Comparison of ENCODE assay signal across 1 cellular context in the genomic region with DNA sequence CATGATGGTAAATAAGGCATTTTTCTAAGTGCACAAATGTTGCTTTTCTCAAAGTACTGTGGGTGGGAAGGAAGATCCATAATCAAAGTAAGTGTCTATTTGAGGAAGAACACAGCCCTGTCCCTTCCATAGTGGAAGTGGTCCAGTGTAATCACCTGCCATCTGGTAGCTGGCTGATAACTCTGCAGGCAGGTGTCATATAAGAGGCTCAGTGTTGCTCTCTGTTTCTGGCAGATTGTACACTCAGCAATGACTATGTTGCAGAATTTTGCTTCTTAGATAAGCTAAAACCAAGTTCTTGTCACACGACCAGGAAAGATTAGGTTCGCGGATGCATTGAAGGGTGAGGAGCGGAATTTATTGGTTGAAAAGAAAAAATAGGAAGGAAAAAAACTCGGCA.
TF ChIP-seq lines count a peak whose summit lies in the region.

No MANE protein-coding gene starts in this region.

TF ChIP-seq in K562, 482 proteins besides CTCF, POLR2A, EP300 and RAD21 (continued from another document and continues in another):
- TF ChIP-seq, protein P1, sequence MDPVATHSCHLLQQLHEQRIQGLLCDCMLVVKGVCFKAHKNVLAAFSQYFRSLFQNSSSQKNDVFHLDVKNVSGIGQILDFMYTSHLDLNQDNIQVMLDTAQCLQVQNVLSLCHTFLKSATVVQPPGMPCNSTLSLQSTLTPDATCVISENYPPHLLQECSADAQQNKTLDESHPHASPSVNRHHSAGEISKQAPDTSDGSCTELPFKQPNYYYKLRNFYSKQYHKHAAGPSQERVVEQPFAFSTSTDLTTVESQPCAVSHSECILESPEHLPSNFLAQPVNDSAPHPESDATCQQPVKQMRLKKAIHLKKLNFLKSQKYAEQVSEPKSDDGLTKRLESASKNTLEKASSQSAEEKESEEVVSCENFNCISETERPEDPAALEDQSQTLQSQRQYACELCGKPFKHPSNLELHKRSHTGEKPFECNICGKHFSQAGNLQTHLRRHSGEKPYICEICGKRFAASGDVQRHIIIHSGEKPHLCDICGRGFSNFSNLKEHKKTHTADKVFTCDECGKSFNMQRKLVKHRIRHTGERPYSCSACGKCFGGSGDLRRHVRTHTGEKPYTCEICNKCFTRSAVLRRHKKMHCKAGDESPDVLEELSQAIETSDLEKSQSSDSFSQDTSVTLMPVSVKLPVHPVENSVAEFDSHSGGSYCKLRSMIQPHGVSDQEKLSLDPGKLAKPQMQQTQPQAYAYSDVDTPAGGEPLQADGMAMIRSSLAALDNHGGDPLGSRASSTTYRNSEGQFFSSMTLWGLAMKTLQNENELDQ (CRISPR knock-in tag; IDR thresholded peaks at IDR 0.05; ENCODE audit: borderline replicate concordance) = no peak
- no peak for TF ChIP-seq KDM2B (CRISPR knock-in tag; IDR thresholded peaks at IDR 0.05)
- TF ChIP-seq SRSF9 (IDR thresholded peaks at IDR 0.05; ENCODE audit: borderline replicate concordance, low read depth, low read length) = no peak
- no peak for TF ChIP-seq CHD1 (IDR thresholded peaks at IDR 0.05; ENCODE audit: low read length)
- no peak for TF ChIP-seq ZNF586 (CRISPR knock-in tag; conservative IDR thresholded peaks at IDR 0.05)
- peak; percentile 83 to 92; a peak in 3 of 4 replicates for TF ChIP-seq RCOR1 (IDR thresholded peaks at IDR 0.05; ENCODE audit: borderline replicate concordance in 1 of 2, low read depth in 2 of 2, low read length in 2 of 2)
- TF ChIP-seq, protein P2, sequence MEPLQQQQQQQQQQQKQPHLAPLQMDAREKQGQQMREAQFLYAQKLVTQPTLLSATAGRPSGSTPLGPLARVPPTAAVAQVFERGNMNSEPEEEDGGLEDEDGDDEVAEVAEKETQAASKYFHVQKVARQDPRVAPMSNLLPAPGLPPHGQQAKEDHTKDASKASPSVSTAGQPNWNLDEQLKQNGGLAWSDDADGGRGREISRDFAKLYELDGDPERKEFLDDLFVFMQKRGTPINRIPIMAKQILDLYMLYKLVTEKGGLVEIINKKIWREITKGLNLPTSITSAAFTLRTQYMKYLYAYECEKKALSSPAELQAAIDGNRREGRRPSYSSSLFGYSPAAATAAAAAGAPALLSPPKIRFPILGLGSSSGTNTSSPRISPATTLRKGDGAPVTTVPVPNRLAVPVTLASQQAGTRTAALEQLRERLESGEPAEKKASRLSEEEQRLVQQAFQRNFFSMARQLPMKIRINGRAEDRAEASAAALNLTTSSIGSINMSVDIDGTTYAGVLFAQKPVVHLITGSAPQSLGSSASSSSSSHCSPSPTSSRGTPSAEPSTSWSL (CRISPR knock-in tag; IDR thresholded peaks at IDR 0.05; ENCODE audit: borderline replicate concordance) = no peak
- TF ChIP-seq, protein P3, sequence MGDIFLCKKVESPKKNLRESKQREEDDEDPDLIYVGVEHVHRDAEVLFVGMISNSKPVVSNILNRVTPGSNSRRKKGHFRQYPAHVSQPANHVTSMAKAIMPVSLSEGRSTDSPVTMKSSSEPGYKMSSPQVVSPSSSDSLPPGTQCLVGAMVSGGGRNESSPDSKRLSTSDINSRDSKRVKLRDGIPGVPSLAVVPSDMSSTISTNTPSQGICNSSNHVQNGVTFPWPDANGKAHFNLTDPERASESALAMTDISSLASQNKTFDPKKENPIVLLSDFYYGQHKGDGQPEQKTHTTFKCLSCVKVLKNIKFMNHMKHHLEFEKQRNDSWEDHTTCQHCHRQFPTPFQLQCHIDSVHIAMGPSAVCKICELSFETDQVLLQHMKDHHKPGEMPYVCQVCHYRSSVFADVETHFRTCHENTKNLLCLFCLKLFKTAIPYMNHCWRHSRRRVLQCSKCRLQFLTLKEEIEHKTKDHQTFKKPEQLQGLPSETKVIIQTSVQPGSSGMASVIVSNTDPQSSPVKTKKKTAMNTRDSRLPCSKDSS (IDR thresholded peaks at IDR 0.05; ENCODE audit: low read depth, partially characterized antibody) = no peak
- TF ChIP-seq, protein P4, sequence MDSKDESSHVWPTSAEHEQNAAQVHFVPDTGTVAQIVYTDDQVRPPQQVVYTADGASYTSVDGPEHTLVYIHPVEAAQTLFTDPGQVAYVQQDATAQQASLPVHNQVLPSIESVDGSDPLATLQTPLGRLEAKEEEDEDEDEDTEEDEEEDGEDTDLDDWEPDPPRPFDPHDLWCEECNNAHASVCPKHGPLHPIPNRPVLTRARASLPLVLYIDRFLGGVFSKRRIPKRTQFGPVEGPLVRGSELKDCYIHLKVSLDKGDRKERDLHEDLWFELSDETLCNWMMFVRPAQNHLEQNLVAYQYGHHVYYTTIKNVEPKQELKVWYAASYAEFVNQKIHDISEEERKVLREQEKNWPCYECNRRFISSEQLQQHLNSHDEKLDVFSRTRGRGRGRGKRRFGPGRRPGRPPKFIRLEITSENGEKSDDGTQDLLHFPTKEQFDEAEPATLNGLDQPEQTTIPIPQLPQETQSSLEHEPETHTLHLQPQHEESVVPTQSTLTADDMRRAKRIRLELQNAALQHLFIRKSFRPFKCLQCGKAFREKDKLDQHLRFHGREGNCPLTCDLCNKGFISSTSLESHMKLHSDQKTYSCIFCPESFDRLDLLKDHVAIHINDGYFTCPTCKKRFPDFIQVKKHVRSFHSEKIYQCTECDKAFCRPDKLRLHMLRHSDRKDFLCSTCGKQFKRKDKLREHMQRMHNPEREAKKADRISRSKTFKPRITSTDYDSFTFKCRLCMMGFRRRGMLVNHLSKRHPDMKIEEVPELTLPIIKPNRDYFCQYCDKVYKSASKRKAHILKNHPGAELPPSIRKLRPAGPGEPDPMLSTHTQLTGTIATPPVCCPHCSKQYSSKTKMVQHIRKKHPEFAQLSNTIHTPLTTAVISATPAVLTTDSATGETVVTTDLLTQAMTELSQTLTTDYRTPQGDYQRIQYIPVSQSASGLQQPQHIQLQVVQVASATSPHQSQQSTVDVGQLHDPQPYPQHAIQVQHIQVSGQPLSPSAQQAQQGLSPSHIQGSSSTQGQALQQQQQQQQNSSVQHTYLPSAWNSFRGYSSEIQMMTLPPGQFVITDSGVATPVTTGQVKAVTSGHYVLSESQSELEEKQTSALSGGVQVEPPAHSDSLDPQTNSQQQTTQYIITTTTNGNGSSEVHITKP (IDR thresholded peaks at IDR 0.05; ENCODE audit: partially characterized antibody) = peak; percentile 45
- peak; percentile 79 for TF ChIP-seq MTA1 (IDR thresholded peaks at IDR 0.05; ENCODE audit: borderline replicate concordance)
- TF ChIP-seq CBX1 (IDR thresholded peaks at IDR 0.05; ENCODE audit: low read depth) = no peak
- no peak for TF ChIP-seq SAFB (IDR thresholded peaks at IDR 0.05; ENCODE audit: borderline replicate concordance, low read depth, low read length)
- TF ChIP-seq TEAD1 (CRISPR knock-in tag; IDR thresholded peaks at IDR 0.05) = no peak
- TF ChIP-seq NONO (IDR thresholded peaks at IDR 0.05; ENCODE audit: low read depth in 2 of 2, low read length in 1 of 2) = 0 out of 4 replicates have a peak, but pooled peaks of 1 of the 2 experiments have one; percentile 48
- peak; percentile 90 for TF ChIP-seq ZNF589 (CRISPR knock-in tag; IDR thresholded peaks at IDR 0.05; ENCODE audit: low read depth)
- TF ChIP-seq POLR3G (IDR thresholded peaks at IDR 0.05; ENCODE audit: extremely low read depth, insufficient read length, insufficient replicate concordance) = no peak
- TF ChIP-seq DNMT1 (IDR thresholded peaks at IDR 0.05) = no peak
- peak; percentile 91 for TF ChIP-seq BHLHE40 (IDR thresholded peaks at IDR 0.05; ENCODE audit: low read length)
- no peak for TF ChIP-seq POU5F1 (IDR thresholded peaks at IDR 0.05; ENCODE audit: borderline replicate concordance, low read depth, low read length, partially characterized antibody)
- no peak for TF ChIP-seq ETV1 (tag; conservative IDR thresholded peaks at IDR 0.05; ENCODE audit: low read depth)
- TF ChIP-seq CBX5 (IDR thresholded peaks at IDR 0.05; ENCODE audit: borderline replicate concordance, low read depth) = no peak
- TF ChIP-seq, protein P5, sequence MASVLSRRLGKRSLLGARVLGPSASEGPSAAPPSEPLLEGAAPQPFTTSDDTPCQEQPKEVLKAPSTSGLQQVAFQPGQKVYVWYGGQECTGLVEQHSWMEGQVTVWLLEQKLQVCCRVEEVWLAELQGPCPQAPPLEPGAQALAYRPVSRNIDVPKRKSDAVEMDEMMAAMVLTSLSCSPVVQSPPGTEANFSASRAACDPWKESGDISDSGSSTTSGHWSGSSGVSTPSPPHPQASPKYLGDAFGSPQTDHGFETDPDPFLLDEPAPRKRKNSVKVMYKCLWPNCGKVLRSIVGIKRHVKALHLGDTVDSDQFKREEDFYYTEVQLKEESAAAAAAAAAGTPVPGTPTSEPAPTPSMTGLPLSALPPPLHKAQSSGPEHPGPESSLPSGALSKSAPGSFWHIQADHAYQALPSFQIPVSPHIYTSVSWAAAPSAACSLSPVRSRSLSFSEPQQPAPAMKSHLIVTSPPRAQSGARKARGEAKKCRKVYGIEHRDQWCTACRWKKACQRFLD (CRISPR knock-in tag; IDR thresholded peaks at IDR 0.05) = peak; percentile 93
- TF ChIP-seq, protein P6, sequence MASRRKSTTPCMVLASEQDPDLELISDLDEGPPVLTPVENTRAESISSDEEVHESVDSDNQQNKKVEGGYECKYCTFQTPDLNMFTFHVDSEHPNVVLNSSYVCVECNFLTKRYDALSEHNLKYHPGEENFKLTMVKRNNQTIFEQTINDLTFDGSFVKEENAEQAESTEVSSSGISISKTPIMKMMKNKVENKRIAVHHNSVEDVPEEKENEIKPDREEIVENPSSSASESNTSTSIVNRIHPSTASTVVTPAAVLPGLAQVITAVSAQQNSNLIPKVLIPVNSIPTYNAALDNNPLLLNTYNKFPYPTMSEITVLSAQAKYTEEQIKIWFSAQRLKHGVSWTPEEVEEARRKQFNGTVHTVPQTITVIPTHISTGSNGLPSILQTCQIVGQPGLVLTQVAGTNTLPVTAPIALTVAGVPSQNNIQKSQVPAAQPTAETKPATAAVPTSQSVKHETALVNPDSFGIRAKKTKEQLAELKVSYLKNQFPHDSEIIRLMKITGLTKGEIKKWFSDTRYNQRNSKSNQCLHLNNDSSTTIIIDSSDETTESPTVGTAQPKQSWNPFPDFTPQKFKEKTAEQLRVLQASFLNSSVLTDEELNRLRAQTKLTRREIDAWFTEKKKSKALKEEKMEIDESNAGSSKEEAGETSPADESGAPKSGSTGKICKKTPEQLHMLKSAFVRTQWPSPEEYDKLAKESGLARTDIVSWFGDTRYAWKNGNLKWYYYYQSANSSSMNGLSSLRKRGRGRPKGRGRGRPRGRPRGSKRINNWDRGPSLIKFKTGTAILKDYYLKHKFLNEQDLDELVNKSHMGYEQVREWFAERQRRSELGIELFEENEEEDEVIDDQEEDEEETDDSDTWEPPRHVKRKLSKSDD (conservative IDR thresholded peaks at IDR 0.05; ENCODE audit: low read length) = no peak
- TF ChIP-seq, protein P7, sequence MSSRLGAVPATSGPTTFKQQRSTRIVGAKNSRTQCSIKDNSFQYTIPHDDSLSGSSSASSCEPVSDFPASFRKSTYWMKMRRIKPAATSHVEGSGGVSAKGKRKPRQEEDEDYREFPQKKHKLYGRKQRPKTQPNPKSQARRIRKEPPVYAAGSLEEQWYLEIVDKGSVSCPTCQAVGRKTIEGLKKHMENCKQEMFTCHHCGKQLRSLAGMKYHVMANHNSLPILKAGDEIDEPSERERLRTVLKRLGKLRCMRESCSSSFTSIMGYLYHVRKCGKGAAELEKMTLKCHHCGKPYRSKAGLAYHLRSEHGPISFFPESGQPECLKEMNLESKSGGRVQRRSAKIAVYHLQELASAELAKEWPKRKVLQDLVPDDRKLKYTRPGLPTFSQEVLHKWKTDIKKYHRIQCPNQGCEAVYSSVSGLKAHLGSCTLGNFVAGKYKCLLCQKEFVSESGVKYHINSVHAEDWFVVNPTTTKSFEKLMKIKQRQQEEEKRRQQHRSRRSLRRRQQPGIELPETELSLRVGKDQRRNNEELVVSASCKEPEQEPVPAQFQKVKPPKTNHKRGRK (tag; IDR thresholded peaks at IDR 0.05) = no peak
- no peak for TF ChIP-seq NFE2L1 (tag; IDR thresholded peaks at IDR 0.05; ENCODE audit: borderline replicate concordance, low read depth)
- TF ChIP-seq ZNF707 (CRISPR knock-in tag; conservative IDR thresholded peaks at IDR 0.05) = no peak
- TF ChIP-seq, protein P8, sequence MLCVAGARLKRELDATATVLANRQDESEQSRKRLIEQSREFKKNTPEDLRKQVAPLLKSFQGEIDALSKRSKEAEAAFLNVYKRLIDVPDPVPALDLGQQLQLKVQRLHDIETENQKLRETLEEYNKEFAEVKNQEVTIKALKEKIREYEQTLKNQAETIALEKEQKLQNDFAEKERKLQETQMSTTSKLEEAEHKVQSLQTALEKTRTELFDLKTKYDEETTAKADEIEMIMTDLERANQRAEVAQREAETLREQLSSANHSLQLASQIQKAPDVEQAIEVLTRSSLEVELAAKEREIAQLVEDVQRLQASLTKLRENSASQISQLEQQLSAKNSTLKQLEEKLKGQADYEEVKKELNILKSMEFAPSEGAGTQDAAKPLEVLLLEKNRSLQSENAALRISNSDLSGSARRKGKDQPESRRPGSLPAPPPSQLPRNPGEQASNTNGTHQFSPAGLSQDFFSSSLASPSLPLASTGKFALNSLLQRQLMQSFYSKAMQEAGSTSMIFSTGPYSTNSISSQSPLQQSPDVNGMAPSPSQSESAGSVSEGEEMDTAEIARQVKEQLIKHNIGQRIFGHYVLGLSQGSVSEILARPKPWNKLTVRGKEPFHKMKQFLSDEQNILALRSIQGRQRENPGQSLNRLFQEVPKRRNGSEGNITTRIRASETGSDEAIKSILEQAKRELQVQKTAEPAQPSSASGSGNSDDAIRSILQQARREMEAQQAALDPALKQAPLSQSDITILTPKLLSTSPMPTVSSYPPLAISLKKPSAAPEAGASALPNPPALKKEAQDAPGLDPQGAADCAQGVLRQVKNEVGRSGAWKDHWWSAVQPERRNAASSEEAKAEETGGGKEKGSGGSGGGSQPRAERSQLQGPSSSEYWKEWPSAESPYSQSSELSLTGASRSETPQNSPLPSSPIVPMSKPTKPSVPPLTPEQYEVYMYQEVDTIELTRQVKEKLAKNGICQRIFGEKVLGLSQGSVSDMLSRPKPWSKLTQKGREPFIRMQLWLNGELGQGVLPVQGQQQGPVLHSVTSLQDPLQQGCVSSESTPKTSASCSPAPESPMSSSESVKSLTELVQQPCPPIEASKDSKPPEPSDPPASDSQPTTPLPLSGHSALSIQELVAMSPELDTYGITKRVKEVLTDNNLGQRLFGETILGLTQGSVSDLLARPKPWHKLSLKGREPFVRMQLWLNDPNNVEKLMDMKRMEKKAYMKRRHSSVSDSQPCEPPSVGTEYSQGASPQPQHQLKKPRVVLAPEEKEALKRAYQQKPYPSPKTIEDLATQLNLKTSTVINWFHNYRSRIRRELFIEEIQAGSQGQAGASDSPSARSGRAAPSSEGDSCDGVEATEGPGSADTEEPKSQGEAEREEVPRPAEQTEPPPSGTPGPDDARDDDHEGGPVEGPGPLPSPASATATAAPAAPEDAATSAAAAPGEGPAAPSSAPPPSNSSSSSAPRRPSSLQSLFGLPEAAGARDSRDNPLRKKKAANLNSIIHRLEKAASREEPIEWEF (CRISPR knock-in tag; IDR thresholded peaks at IDR 0.05) = 0 out of 2 replicates have a peak, but pooled peaks have one; percentile 18
- TF ChIP-seq, protein P9, sequence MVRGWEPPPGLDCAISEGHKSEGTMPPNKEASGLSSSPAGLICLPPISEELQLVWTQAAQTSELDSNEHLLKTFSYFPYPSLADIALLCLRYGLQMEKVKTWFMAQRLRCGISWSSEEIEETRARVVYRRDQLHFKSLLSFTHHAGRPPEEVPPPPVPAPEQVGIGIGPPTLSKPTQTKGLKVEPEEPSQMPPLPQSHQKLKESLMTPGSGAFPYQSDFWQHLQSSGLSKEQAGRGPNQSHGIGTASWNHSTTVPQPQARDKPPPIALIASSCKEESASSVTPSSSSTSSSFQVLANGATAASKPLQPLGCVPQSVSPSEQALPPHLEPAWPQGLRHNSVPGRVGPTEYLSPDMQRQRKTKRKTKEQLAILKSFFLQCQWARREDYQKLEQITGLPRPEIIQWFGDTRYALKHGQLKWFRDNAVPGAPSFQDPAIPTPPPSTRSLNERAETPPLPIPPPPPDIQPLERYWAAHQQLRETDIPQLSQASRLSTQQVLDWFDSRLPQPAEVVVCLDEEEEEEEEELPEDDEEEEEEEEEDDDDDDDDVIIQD (CRISPR knock-in tag; IDR thresholded peaks at IDR 0.05) = no peak
- no peak for TF ChIP-seq ASH1L (IDR thresholded peaks at IDR 0.05; ENCODE audit: borderline replicate concordance, low read depth, partially characterized antibody)
